9 cellular contexts compared by ENCODE assay signal in genomic region chr4:78552398-78553396, GRCh38. TPM values are rescaled to one million over a fixed set of nuclear protein-coding genes. Genes with fewer than 3 reads are reported as not detected.
DNase-seq lines count a peak whose midpoint lies in the region; ATAC-seq and TF ChIP-seq lines count a peak whose summit lies in the region.
"Had no signal": no experiment of that assay in that cellular context is flagged by ENCODE, and none has a peak within 500 bp of the region (broad histone marks: within the 10 kb centered on the region; RNA-seq: fewer than 3 reads in every experiment).

No MANE protein-coding gene starts in this region.

- DNase-seq in activated naive CD8-positive, alpha-beta T cell treated with anti-CD3 and anti-CD28 coated beads, Interleukin-2, amount 50 U/mL, for 24 hours, result no peak
- peak; percentile 48 for DNase-seq in WTC11 (ENCODE audit: low spot score)
- DNase-seq in islet precursor cell, result peak; percentile 95
- peak; percentile 62 to 78 for DNase-seq in thyroid gland
- DNase-seq in KG1 (lab: John Stamatoyannopoulos, UW), result no peak
- no peak for DNase-seq in ureter (ENCODE audit: low spot score)

- no peak for ATAC-seq in activated naive CD8-positive, alpha-beta T cell treated with anti-CD3 and anti-CD28 coated beads, Interleukin-2, amount 50 U/mL, for 24 hours
- peak; percentile 71 for ATAC-seq in WTC11
- ATAC-seq in GM18517 (IDR thresholded peaks at IDR 0.05; ENCODE audit: unreplicated experiment), result no peak

- intact Hi-C loops in thyroid gland (cut with DNase I), result no loop called here

- H3K9me3 ChIP-seq in thyroid gland, result no peaks in the 10 kb centered on the region

- H3K27me3 ChIP-seq in thyroid gland, result no peaks in the 10 kb centered on the region

- peak overlapping the region in 2 of 3 donors; percentile 62 to 68 for H3K4me3 ChIP-seq in thyroid gland (replicated peaks in 1 of 3)

- TF ChIP-seq CTCF in WTC11 (IDR thresholded peaks at IDR 0.05) (no peak), thyroid gland (IDR thresholded peaks at IDR 0.05) (no peak)

- CTCF ChIA-PET in WTC11 (lab: Charles Lee), result interaction anchor here (1.0 to 1.2 kb wide), 2 partner anchors 40 to 558 kb away, joined by 4 to 5 read pairs; no protein-coding TSS in a partner anchor

- H3K27ac Mint-ChIP-seq in activated naive CD8-positive, alpha-beta T cell, result no peak overlapping the region
- H3K27ac Mint-ChIP-seq in activated naive CD8-positive, alpha-beta T cell treated with anti-CD3 and anti-CD28 coated beads, Interleukin-2, amount 50 U/mL, for 24 hours, result no peak overlapping the region
- H3K27ac Mint-ChIP-seq in WTC11, result peak overlapping the region; percentile 62

- peaks cover 12 to 23% of the 10 kb centered on the region in 2 donors for H3K4me1 ChIP-seq in thyroid gland

- 59 to 78% methylated on average over 13 of the region's 13 CpGs for WGBS in thyroid gland, 2 donors

- H3K27ac ChIP-seq in thyroid gland, result peak overlapping the region; percentile 99 to 100 (median 100)
- H3K27ac ChIP-seq: KMS-11 had no signal

- H3K4me1 Mint-ChIP-seq in activated naive CD8-positive, alpha-beta T cell (ENCODE audit: low read depth), result peaks cover 12% of the 10 kb centered on the region
- peaks cover 11% of the 10 kb centered on the region for H3K4me1 Mint-ChIP-seq in activated naive CD8-positive, alpha-beta T cell treated with anti-CD3 and anti-CD28 coated beads, Interleukin-2, amount 50 U/mL, for 24 hours
- H3K4me1 Mint-ChIP-seq in WTC11, result peaks cover 38% of the 10 kb centered on the region

- POLR2A ChIA-PET in WTC11 (lab: Charles Lee), result interaction anchor here (0.7 to 2.2 kb wide), 4 partner anchors 9 to 495 kb away, joined by 3 to 6 read pairs (median 3); partner anchors contain the start of gene FRAS1

- no peaks in the 10 kb centered on the region for H3K36me3 ChIP-seq in thyroid gland

- peak overlapping the region; percentile 40 for H3K4me3 Mint-ChIP-seq in activated naive CD8-positive, alpha-beta T cell
- no peak overlapping the region for H3K4me3 Mint-ChIP-seq in activated naive CD8-positive, alpha-beta T cell treated with anti-CD3 and anti-CD28 coated beads, Interleukin-2, amount 50 U/mL, for 24 hours
- peak overlapping the region; percentile 75 for H3K4me3 Mint-ChIP-seq in WTC11

- no peaks in the 10 kb centered on the region for H3K36me3 Mint-ChIP-seq in activated naive CD8-positive, alpha-beta T cell
- no peaks in the 10 kb centered on the region for H3K36me3 Mint-ChIP-seq in activated naive CD8-positive, alpha-beta T cell treated with anti-CD3 and anti-CD28 coated beads, Interleukin-2, amount 50 U/mL, for 24 hours (ENCODE audit: low read depth)
- H3K36me3 Mint-ChIP-seq in WTC11, result peaks cover 5% of the 10 kb centered on the region

- H3K9me3 Mint-ChIP-seq in activated naive CD8-positive, alpha-beta T cell (ENCODE audit: low read depth), result no peaks in the 10 kb centered on the region
- H3K9me3 Mint-ChIP-seq in activated naive CD8-positive, alpha-beta T cell treated with anti-CD3 and anti-CD28 coated beads, Interleukin-2, amount 50 U/mL, for 24 hours, result no peaks in the 10 kb centered on the region
- H3K9me3 Mint-ChIP-seq in WTC11, result no peaks in the 10 kb centered on the region

- TF ChIP-seq POLR2A in thyroid gland (IDR thresholded peaks at IDR 0.05), result peak in 1 of 2 donors; percentile 56

- peaks cover 30% of the 10 kb centered on the region for H3K27me3 Mint-ChIP-seq in activated naive CD8-positive, alpha-beta T cell
- H3K27me3 Mint-ChIP-seq in activated naive CD8-positive, alpha-beta T cell treated with anti-CD3 and anti-CD28 coated beads, Interleukin-2, amount 50 U/mL, for 24 hours, result peaks cover 33% of the 10 kb centered on the region
- H3K27me3 Mint-ChIP-seq in WTC11 (ENCODE audit: low read depth), result peaks cover 38% of the 10 kb centered on the region

TF ChIP-seq in WTC11, 78 proteins besides CTCF, POLR2A, EP300 and RAD21:
- TF ChIP-seq ZNF232 (CRISPR knock-in tag; IDR thresholded peaks at IDR 0.05), result no peak
- no peak for TF ChIP-seq ZNF532 (CRISPR knock-in tag; IDR thresholded peaks at IDR 0.05; ENCODE audit: borderline replicate concordance)
- TF ChIP-seq PRDM15 (CRISPR knock-in tag; IDR thresholded peaks at IDR 0.05), result no peak
- TF ChIP-seq SMAD3 (CRISPR knock-in tag; IDR thresholded peaks at IDR 0.05; ENCODE audit: borderline replicate concordance), result no peak
- no peak for TF ChIP-seq FOXK1 (CRISPR knock-in tag; IDR thresholded peaks at IDR 0.05)
- no peak for TF ChIP-seq RELA (CRISPR knock-in tag; IDR thresholded peaks at IDR 0.05; ENCODE audit: borderline replicate concordance)
- TF ChIP-seq ZNF121 (CRISPR knock-in tag; IDR thresholded peaks at IDR 0.05), result peak; percentile 64; the same call in 1 of the 2 replicates

RNA-seq across cellular contexts. Expression of gene ANXA3, which starts 1.1 kb away (rescaled TPM):
- total RNA-seq in WTC11 (2021) (10.7 to 13.3 TPM (median 12.0 TPM) in 3 replicates), thyroid gland (100 to 1,000 TPM in 3 of 4 donors, 10 to 100 TPM in 1; 98.7 to 213 (median 156) TPM), ureter (39.4 TPM)

Comparison
In these comparisons a context has a peak if more than half of its experiments do, and no peak if none do; other contexts are left out.
1. DNase-seq: peak in WTC11 (single experiment), islet precursor cell (single experiment) and thyroid gland (2 of 2); none in activated naive CD8-positive, alpha-beta T cell treated with anti-CD3 and anti-CD28 coated beads, Interleukin-2, amount 50 U/mL, for 24 hours (single experiment), KG1 (single experiment) and ureter (single experiment).